21 cellular contexts compared by ENCODE assay signal in the genomic region with DNA sequence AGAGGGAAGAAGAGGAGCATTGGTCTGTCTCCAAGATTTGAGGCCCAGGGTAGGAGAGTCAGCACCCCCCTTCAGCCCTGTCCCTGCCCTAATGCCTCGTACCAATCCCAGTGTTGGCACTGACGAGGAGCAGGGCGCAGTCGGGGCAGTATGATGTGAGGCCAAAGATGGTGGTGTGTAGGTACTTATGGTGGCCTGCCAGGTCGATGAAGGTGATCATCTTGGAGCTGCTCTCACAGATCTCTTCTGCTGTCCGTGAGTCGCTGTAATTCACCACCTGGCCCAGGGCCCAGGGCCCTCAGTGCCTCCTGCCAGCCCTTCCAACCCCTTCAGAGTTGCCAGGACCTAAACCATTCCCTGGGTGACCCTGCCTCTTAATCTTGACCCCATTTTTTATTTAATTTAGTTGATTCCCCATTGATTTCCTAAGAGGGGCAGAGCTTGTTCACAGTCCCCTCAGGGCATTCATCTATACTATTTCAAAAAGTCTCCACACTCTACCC. TPM values are rescaled to one million over a fixed set of nuclear protein-coding genes. Genes with fewer than 3 reads are reported as not detected.
A peak's percentile ranks its signal among the peaks of the same experiment; 100 is the strongest.
DNase-seq lines count a peak whose midpoint lies in the region; ATAC-seq, FAIRE-seq and TF ChIP-seq lines count a peak whose summit lies in the region.
"Had no signal": no experiment of that assay in that cellular context is flagged by ENCODE, and none has a peak within 500 bp of the region (broad histone marks: within the 10 kb centered on the region; RNA-seq: fewer than 3 reads in every experiment).

No MANE protein-coding gene starts in this region.

- ATAC-seq in K562, result no peak
- ATAC-seq in GM18498 (IDR thresholded peaks at IDR 0.05; ENCODE audit: unreplicated experiment), result no peak
- no peak for ATAC-seq in body of pancreas

- TF ChIP-seq EP300 in K562 (IDR thresholded peaks at IDR 0.05; ENCODE audit: low read length), result no peak

- H3K9me3 ChIP-seq in K562 (replicated peaks; ENCODE audit: control insufficient read depth, insufficient read depth, low read depth, low read length) (no peaks in the 10 kb centered on the region), body of pancreas (no peaks in the 10 kb centered on the region)
- H3K9me3 ChIP-seq: BE2C had no signal

- H3K9me3 Mint-ChIP-seq in HFFc6 (no peaks in the 10 kb centered on the region), osteocyte (ENCODE audit: unreplicated experiment) (no peaks in the 10 kb centered on the region)
- H3K9me3 Mint-ChIP-seq: CD4-positive, alpha-beta T cell had no signal

- CTCF ChIA-PET in K562 (lab: Yijun Ruan, JAX; ENCODE audit: low intra/inter-chr PET ratio), result no interaction called here

- peaks cover 76% of the 10 kb centered on the region for H3K36me3 ChIP-seq in K562 (ENCODE audit: control insufficient read depth, insufficient read depth, low read length)
- H3K36me3 ChIP-seq in body of pancreas (replicated peaks in 1 of 2; ENCODE audit: insufficient read depth in 1 of 2, low read depth in 2 of 2), result peaks cover 0 to 23% of the 10 kb centered on the region in 2 donors

- H3K4me3 ChIP-seq in K562, result no peak overlapping the region
- H3K4me3 ChIP-seq in body of pancreas, result no peak overlapping the region
- H3K4me3 ChIP-seq: SK-N-MC had no signal

- H2AFZ ChIP-seq in K562 (ENCODE audit: low read depth, low read length), result no peak overlapping the region

- in situ Hi-C loops in K562 (cut with MboI), result no loop called here

- BruUV-seq in K562 (replicated peaks; lab: Mats Ljungman, UMichigan), result no TSS peak

- no peak overlapping the region for H3K4me2 ChIP-seq in K562 (ENCODE audit: insufficient read depth, low read length)

- H3K4me1 ChIP-seq in K562 (replicated peaks in 1 of 2; ENCODE audit: control insufficient read depth in 2 of 2, insufficient read depth in 2 of 2, low read length in 2 of 2), result peaks cover 23 to 26% of the 10 kb centered on the region in 2 experiments
- peaks cover 20% of the 10 kb centered on the region for H3K4me1 ChIP-seq in body of pancreas

- H3K9ac ChIP-seq in K562 (ENCODE audit: insufficient read depth in 1 of 2, low read depth in 2 of 2, low read length in 2 of 2), result peak overlapping the region in 1 of 2 experiments; percentile 59; a peak in 2 of 4 replicates

- H3K27me3 ChIP-seq in K562 (ENCODE audit: control insufficient read depth in 2 of 2, insufficient read depth in 2 of 2, low read length in 2 of 2), result no peaks in the 10 kb centered on the region
- H3K27me3 ChIP-seq in body of pancreas, result no peaks in the 10 kb centered on the region
- H3K27me3 ChIP-seq: BE2C had no signal

- intact Hi-C loops in K562 (cut with micrococcal nuclease) (loop anchor here (5.0 kb wide), 2 partner anchors 42 to 502 kb away; a partner anchor contains a TSS), body of pancreas (cut with DNase I) (no loop called here)

- H3K4me1 Mint-ChIP-seq in HFFc6 (ENCODE audit: low read depth) (peaks cover 25% of the 10 kb centered on the region), osteocyte (ENCODE audit: unreplicated experiment) (peaks cover 25% of the 10 kb centered on the region)

- H3K27ac ChIP-seq in K562 (ENCODE audit: extremely low read depth, low read depth, low read length) (no peak overlapping the region; the same call in 2 of the 3 replicates), body of pancreas (no peak overlapping the region)
- H3K27ac ChIP-seq: SK-N-MC had no signal

- no peak for FAIRE-seq in K562 (lab: Jason Lieb, UNC)
- FAIRE-seq: A204.1, RCC 7860 had no signal

- no peak for TF ChIP-seq POLR2A in K562 (conservative IDR thresholded peaks at IDR 0.05)
- TF ChIP-seq POLR2A in body of pancreas (IDR thresholded peaks at IDR 0.05), result no peak

- no peak overlapping the region for H3K4me3 Mint-ChIP-seq in HFFc6
- no peak overlapping the region for H3K4me3 Mint-ChIP-seq in osteocyte (ENCODE audit: unreplicated experiment)
- H3K4me3 Mint-ChIP-seq: CD4-positive, alpha-beta T cell had no signal

- H3K79me2 ChIP-seq in K562 (ENCODE audit: control insufficient read depth, insufficient read depth, low read length), result peaks cover 57% of the 10 kb centered on the region

- TF ChIP-seq CTCF in HFFc6 (IDR thresholded peaks at IDR 0.05) (no peak), K562 (IDR thresholded peaks at IDR 0.05 in 2 of 3, conservative IDR thresholded peaks at IDR 0.05 in 1 of 3; ENCODE audit: insufficient read depth in 2 of 3, low read depth in 1 of 3, low read length in 3 of 3) (no peak), osteocyte (IDR thresholded peaks at IDR 0.05) (no peak), body of pancreas (IDR thresholded peaks at IDR 0.05) (no peak)

- peaks cover 9% of the 10 kb centered on the region for H3K27me3 Mint-ChIP-seq in HFFc6 (ENCODE audit: insufficient read depth)
- H3K27me3 Mint-ChIP-seq in osteocyte (ENCODE audit: unreplicated experiment), result no peaks in the 10 kb centered on the region
- H3K27me3 Mint-ChIP-seq: CD4-positive, alpha-beta T cell had no signal

- peak overlapping the region; percentile 26 for H3K27ac Mint-ChIP-seq in HFFc6
- peak overlapping the region; percentile 28 for H3K27ac Mint-ChIP-seq in osteocyte (ENCODE audit: unreplicated experiment)
- H3K27ac Mint-ChIP-seq: CD4-positive, alpha-beta T cell had no signal

- H3K36me3 Mint-ChIP-seq in HFFc6 (ENCODE audit: low read depth) (peaks cover 49% of the 10 kb centered on the region), osteocyte (ENCODE audit: unreplicated experiment) (peaks cover 39% of the 10 kb centered on the region)

- 90% methylated on average over 7 of the region's 7 CpGs for WGBS in K562 (ENCODE audit: insufficient coverage, low coverage, missing lambda C conversion rate)
- WGBS in body of pancreas, 2 donors, result 82 to 86% methylated on average over 5 to 7 of the region's 7 CpGs

- POLR2A ChIA-PET in K562 (lab: Yijun Ruan, JAX), result interaction anchor here (0.6 to 7.9 kb wide), 7 partner anchors 8 to 649 kb away, joined by 3 to 135 read pairs (median 5); a partner anchor contains a TSS

- 0 out of 2 replicates have a peak, but pooled peaks cover 7% of the 10 kb centered on the region for H4K20me1 ChIP-seq in K562 (replicated peaks; ENCODE audit: control insufficient read depth, insufficient read depth, low read length)

- peak; percentile 58 for DNase-seq in activated effector memory CD4-positive, alpha-beta T cell treated with anti-CD3 and anti-CD28 coated beads, Interleukin-2, amount 50 U/mL, for 16 hours
- DNase-seq in activated effector memory CD4-positive, alpha-beta T cell treated with Interleukin-2 at 50 U/mL for 16 hours, result no peak
- DNase-seq in HFFc6 (no peak), K562 (ENCODE audit: extremely low read depth in 1 of 4, low spot score in 3 of 4) (no peak), osteocyte (ENCODE audit: extremely low spot score, unreplicated experiment) (no peak), body of pancreas (no peak)
- DNase-seq in stimulated activated CD4-positive, alpha-beta T cell treated with anti-CD3 and anti-CD28 coated beads, Interleukin-2, amount 100 ng/mL, for 24 hours, result no peak
- DNase-seq: BE2C; CD4-positive, alpha-beta T cell; DMS153; GF-D8; MM.1S; NCI-H1092; NCI-H146; NCI-H2081 treated with DMSO at 0.1 percent for 48 hours; Right ventricle myocardium superior had no signal

- no peak for TF ChIP-seq RAD21 in K562 (CRISPR knock-in tag; conservative IDR thresholded peaks at IDR 0.05 in 1 of 2, IDR thresholded peaks at IDR 0.05 in 1 of 2)

- H3K9me1 ChIP-seq in K562 (ENCODE audit: control insufficient read depth, insufficient read depth, low read length), result peaks cover 13% of the 10 kb centered on the region

RNA-seq across cellular contexts. Expression of a gene that starts 4.2 kb away (rescaled TPM):
- 10 to 100 TPM; 35.6 to 47.7 (median 41.0) TPM for total RNA-seq in HFFc6 (2021; fragmentation: NEBNext Ultra II Directional; extraction: Animal tissue kit (Norgen Biotek cat#: 25700))
- 558 and 907 TPM in 2 replicates for total RNA-seq in K562 (2011; cell fraction: chromatin; rRNA removed; ENCODE audit: low replicate concordance)
- total RNA-seq in K562 (2011; cell fraction: nucleolus; rRNA removed), result 446 and 460 TPM in 2 replicates
- 547 and 636 TPM in 2 replicates for total RNA-seq in K562 (2011; cell fraction: nucleoplasm; rRNA removed)
- total RNA-seq in K562 (2014; rRNA removed) (111 and 127 TPM in 2 replicates), K562 (2014; rRNA removed; fragmentation: Illumina TruSeq; extraction: Trizol) (92.5 and 99.4 TPM in 2 replicates), K562 (2015; rRNA removed; fragmentation: Illumina TruSeq; extraction: Trizol) (68.8 and 71.1 TPM in 2 replicates), K562 (2021) (121 and 162 TPM in 2 replicates), osteocyte (84.9 and 86.4 TPM in 2 replicates), body of pancreas (10 to 100 TPM; 32.9 to 55.0 TPM)
- polyA plus RNA-seq in K562 (2011; rRNA removed) (184 and 259 TPM in 2 replicates), K562 (2014; fragmentation: Illumina TruSeq; extraction: Trizol) (162 and 169 TPM in 2 replicates), K562 (2014; fragmentation: Nextera tagmentation; extraction: Ambion mirVana) (10 to 100 TPM; 48.4 to 60.9 TPM), K562 (2014; rRNA removed) (171 and 196 TPM in 2 replicates)
- polyA plus RNA-seq in K562 (2011; cell fraction: cytosol; rRNA removed), result 167 and 217 TPM in 2 replicates
- 1,016 and 1,080 TPM in 2 replicates for polyA plus RNA-seq in K562 (2011; cell fraction: nucleus; rRNA removed)
- polyA plus RNA-seq in K562 (2012), result 101 and 429 TPM in 2 replicates
- 87.3 and 97.4 TPM in 2 replicates for polyA minus RNA-seq in K562 (2011; rRNA and poly(A)+ RNA removed)
- polyA minus RNA-seq in K562 (2011; cell fraction: cytosol; rRNA and poly(A)+ RNA removed), result 46.5 and 62.7 TPM in 2 replicates
- 121 and 183 TPM in 2 replicates for polyA minus RNA-seq in K562 (2011; cell fraction: nucleus; rRNA and poly(A)+ RNA removed)

RNA-seq across cellular contexts. Expression of a gene that starts 10.8 kb away (rescaled TPM):
- 10 to 100 TPM; 23.6 to 26.7 (median 26.4) TPM for total RNA-seq in HFFc6 (2021; fragmentation: NEBNext Ultra II Directional; extraction: Animal tissue kit (Norgen Biotek cat#: 25700))
- 89.9 and 155 TPM in 2 replicates for total RNA-seq in K562 (2011; cell fraction: chromatin; rRNA removed; ENCODE audit: low replicate concordance)
- total RNA-seq in K562 (2011; cell fraction: nucleolus; rRNA removed), result 95.9 and 115 TPM in 2 replicates
- 87.8 and 100 TPM in 2 replicates for total RNA-seq in K562 (2011; cell fraction: nucleoplasm; rRNA removed)
- 69.7 and 78.1 TPM in 2 replicates for total RNA-seq in K562 (2014; rRNA removed)
- total RNA-seq in K562 (2014; rRNA removed; fragmentation: Illumina TruSeq; extraction: Trizol), result 73.8 and 76.7 TPM in 2 replicates
- total RNA-seq in K562 (2015; rRNA removed; fragmentation: Illumina TruSeq; extraction: Trizol), result 73.2 and 75.1 TPM in 2 replicates
- total RNA-seq in K562 (2021), result 71.5 and 77.4 TPM in 2 replicates
- polyA plus RNA-seq in K562 (2011; rRNA removed), result 120 TPM in 2 replicates
- polyA plus RNA-seq in K562 (2011; cell fraction: cytosol; rRNA removed), result 173 and 183 TPM in 2 replicates
- 62.0 and 78.0 TPM in 2 replicates for polyA plus RNA-seq in K562 (2011; cell fraction: nucleus; rRNA removed)
- polyA plus RNA-seq in K562 (2012), result 49.6 and 65.4 TPM in 2 replicates
- 113 and 116 TPM in 2 replicates for polyA plus RNA-seq in K562 (2014; fragmentation: Illumina TruSeq; extraction: Trizol)
- polyA plus RNA-seq in K562 (2014; fragmentation: Nextera tagmentation; extraction: Ambion mirVana), result 100 to 1,000 TPM; 241 to 321 TPM
- polyA plus RNA-seq in K562 (2014; rRNA removed), result 102 and 111 TPM in 2 replicates
- 73.9 and 74.5 TPM in 2 replicates for polyA minus RNA-seq in K562 (2011; rRNA and poly(A)+ RNA removed)
- 33.5 and 38.0 TPM in 2 replicates for polyA minus RNA-seq in K562 (2011; cell fraction: cytosol; rRNA and poly(A)+ RNA removed)
- 18.2 and 39.4 TPM in 2 replicates for polyA minus RNA-seq in K562 (2011; cell fraction: nucleus; rRNA and poly(A)+ RNA removed)
- total RNA-seq in osteocyte, result 24.2 and 27.5 TPM in 2 replicates
- total RNA-seq in body of pancreas, result 10 to 100 TPM; 14.8 to 17.4 TPM

RNA-seq across cellular contexts. Expression of a gene that starts 20.0 kb away (rescaled TPM):
- total RNA-seq in HFFc6 (2021; fragmentation: NEBNext Ultra II Directional; extraction: Animal tissue kit (Norgen Biotek cat#: 25700)), result under 1 TPM in 5 of 6 experiments, not detected in 1; 0.09 to 0.60 (median 0.30) TPM
- total RNA-seq in K562 (2011; cell fraction: chromatin; rRNA removed; ENCODE audit: low replicate concordance), result 0.32 TPM in 1 of 2 replicates, not detected in the other
- 0.17 TPM in 1 of 2 replicates, not detected in the other for total RNA-seq in K562 (2011; cell fraction: nucleolus; rRNA removed)
- total RNA-seq in K562 (2011; cell fraction: nucleoplasm; rRNA removed), result 0.22 and 0.38 TPM in 2 replicates
- 0.05 TPM in 1 of 2 replicates, not detected in the other for total RNA-seq in K562 (2014; rRNA removed)
- not detected in 2 replicates for total RNA-seq in K562 (2014; rRNA removed; fragmentation: Illumina TruSeq; extraction: Trizol)
- total RNA-seq in K562 (2015; rRNA removed; fragmentation: Illumina TruSeq; extraction: Trizol), result not detected in 2 replicates
- not detected in 2 replicates for total RNA-seq in K562 (2021)
- 0.04 TPM in 1 of 2 replicates, not detected in the other for polyA plus RNA-seq in K562 (2011; rRNA removed)
- not detected in 2 replicates for polyA plus RNA-seq in K562 (2011; cell fraction: cytosol; rRNA removed)
- 0.04 TPM in 1 of 2 replicates, not detected in the other for polyA plus RNA-seq in K562 (2011; cell fraction: nucleus; rRNA removed)
- polyA plus RNA-seq in K562 (2012), result 0.40 and 0.49 TPM in 2 replicates
- not detected in 2 replicates for polyA plus RNA-seq in K562 (2014; fragmentation: Illumina TruSeq; extraction: Trizol)
- under 1 TPM; 0.39 to 0.60 TPM for polyA plus RNA-seq in K562 (2014; fragmentation: Nextera tagmentation; extraction: Ambion mirVana)
- not detected in 2 replicates for polyA plus RNA-seq in K562 (2014; rRNA removed)
- 0.11 and 0.15 TPM in 2 replicates for polyA minus RNA-seq in K562 (2011; rRNA and poly(A)+ RNA removed)
- not detected in 2 replicates for polyA minus RNA-seq in K562 (2011; cell fraction: cytosol; rRNA and poly(A)+ RNA removed)
- polyA minus RNA-seq in K562 (2011; cell fraction: nucleus; rRNA and poly(A)+ RNA removed), result 0.22 TPM in 1 of 2 replicates, not detected in the other
- 0.16 and 0.26 TPM in 2 replicates for total RNA-seq in osteocyte
- total RNA-seq in body of pancreas, result not detected
- total RNA-seq: CD4-positive, alpha-beta T cell; H4 had no signal

RNA-seq across cellular contexts. Expression of a gene that starts 48.9 kb away (rescaled TPM):
- 10 to 100 TPM; 31.4 to 39.8 (median 37.3) TPM for total RNA-seq in HFFc6 (2021; fragmentation: NEBNext Ultra II Directional; extraction: Animal tissue kit (Norgen Biotek cat#: 25700))
- 59.2 and 63.3 TPM in 2 replicates for total RNA-seq in K562 (2011; cell fraction: chromatin; rRNA removed; ENCODE audit: low replicate concordance)
- 35.1 and 36.9 TPM in 2 replicates for total RNA-seq in K562 (2011; cell fraction: nucleolus; rRNA removed)
- total RNA-seq in K562 (2011; cell fraction: nucleoplasm; rRNA removed), result 34.4 and 35.3 TPM in 2 replicates
- total RNA-seq in K562 (2014; rRNA removed) (12.7 and 19.3 TPM in 2 replicates), K562 (2014; rRNA removed; fragmentation: Illumina TruSeq; extraction: Trizol) (23.0 and 23.5 TPM in 2 replicates), K562 (2015; rRNA removed; fragmentation: Illumina TruSeq; extraction: Trizol) (21.2 and 23.9 TPM in 2 replicates), K562 (2021) (31.4 and 31.8 TPM in 2 replicates), osteocyte (27.7 and 28.2 TPM in 2 replicates), body of pancreas (1 to 10 TPM; 4.3 to 8.8 TPM)
- polyA plus RNA-seq in K562 (2011; rRNA removed) (26.8 and 31.6 TPM in 2 replicates), K562 (2014; fragmentation: Illumina TruSeq; extraction: Trizol) (16.2 and 20.6 TPM in 2 replicates), K562 (2014; fragmentation: Nextera tagmentation; extraction: Ambion mirVana) (10 to 100 TPM in 1 of 2 experiments, 1 to 10 TPM in 1; 5.8 to 10.6 TPM), K562 (2014; rRNA removed) (11.4 and 14.7 TPM in 2 replicates)
- polyA plus RNA-seq in K562 (2011; cell fraction: cytosol; rRNA removed), result 11.3 and 17.3 TPM in 2 replicates
- polyA plus RNA-seq in K562 (2011; cell fraction: nucleus; rRNA removed), result 18.0 and 21.1 TPM in 2 replicates
- polyA plus RNA-seq in K562 (2012), result 15.4 and 22.4 TPM in 2 replicates
- polyA minus RNA-seq in K562 (2011; rRNA and poly(A)+ RNA removed), result 88.7 and 99.1 TPM in 2 replicates
- 24.4 and 26.2 TPM in 2 replicates for polyA minus RNA-seq in K562 (2011; cell fraction: cytosol; rRNA and poly(A)+ RNA removed)
- 12.8 and 20.7 TPM in 2 replicates for polyA minus RNA-seq in K562 (2011; cell fraction: nucleus; rRNA and poly(A)+ RNA removed)

RNA-seq across cellular contexts. Expression of a gene that starts 49.0 kb away (rescaled TPM):
- total RNA-seq in HFFc6 (2021; fragmentation: NEBNext Ultra II Directional; extraction: Animal tissue kit (Norgen Biotek cat#: 25700)), result 10 to 100 TPM; 30.5 to 41.1 (median 35.6) TPM
- total RNA-seq in K562 (2011; cell fraction: chromatin; rRNA removed; ENCODE audit: low replicate concordance), result 429 and 472 TPM in 2 replicates
- 259 and 261 TPM in 2 replicates for total RNA-seq in K562 (2011; cell fraction: nucleolus; rRNA removed)
- total RNA-seq in K562 (2011; cell fraction: nucleoplasm; rRNA removed), result 326 and 371 TPM in 2 replicates
- total RNA-seq in K562 (2014; rRNA removed) (91.6 and 102 TPM in 2 replicates), K562 (2014; rRNA removed; fragmentation: Illumina TruSeq; extraction: Trizol) (99.1 and 106 TPM in 2 replicates), K562 (2015; rRNA removed; fragmentation: Illumina TruSeq; extraction: Trizol) (95.4 and 97.1 TPM in 2 replicates), K562 (2021) (170 and 180 TPM in 2 replicates), osteocyte (35.0 and 38.7 TPM in 2 replicates), body of pancreas (10 to 100 TPM; 16.8 to 20.5 TPM)
- polyA plus RNA-seq in K562 (2011; rRNA removed) (145 and 166 TPM in 2 replicates), K562 (2014; fragmentation: Illumina TruSeq; extraction: Trizol) (105 and 130 TPM in 2 replicates), K562 (2014; fragmentation: Nextera tagmentation; extraction: Ambion mirVana) (10 to 100 TPM; 36.0 to 72.3 TPM), K562 (2014; rRNA removed) (101 TPM in 2 replicates)
- polyA plus RNA-seq in K562 (2011; cell fraction: cytosol; rRNA removed), result 110 and 161 TPM in 2 replicates
- polyA plus RNA-seq in K562 (2011; cell fraction: nucleus; rRNA removed), result 247 and 250 TPM in 2 replicates
- polyA plus RNA-seq in K562 (2012), result 76.8 and 101 TPM in 2 replicates
- polyA minus RNA-seq in K562 (2011; rRNA and poly(A)+ RNA removed), result 186 and 262 TPM in 2 replicates
- 127 and 149 TPM in 2 replicates for polyA minus RNA-seq in K562 (2011; cell fraction: cytosol; rRNA and poly(A)+ RNA removed)
- 121 and 146 TPM in 2 replicates for polyA minus RNA-seq in K562 (2011; cell fraction: nucleus; rRNA and poly(A)+ RNA removed)
